16 cellular contexts compared by ENCODE assay signal in the genomic region with DNA sequence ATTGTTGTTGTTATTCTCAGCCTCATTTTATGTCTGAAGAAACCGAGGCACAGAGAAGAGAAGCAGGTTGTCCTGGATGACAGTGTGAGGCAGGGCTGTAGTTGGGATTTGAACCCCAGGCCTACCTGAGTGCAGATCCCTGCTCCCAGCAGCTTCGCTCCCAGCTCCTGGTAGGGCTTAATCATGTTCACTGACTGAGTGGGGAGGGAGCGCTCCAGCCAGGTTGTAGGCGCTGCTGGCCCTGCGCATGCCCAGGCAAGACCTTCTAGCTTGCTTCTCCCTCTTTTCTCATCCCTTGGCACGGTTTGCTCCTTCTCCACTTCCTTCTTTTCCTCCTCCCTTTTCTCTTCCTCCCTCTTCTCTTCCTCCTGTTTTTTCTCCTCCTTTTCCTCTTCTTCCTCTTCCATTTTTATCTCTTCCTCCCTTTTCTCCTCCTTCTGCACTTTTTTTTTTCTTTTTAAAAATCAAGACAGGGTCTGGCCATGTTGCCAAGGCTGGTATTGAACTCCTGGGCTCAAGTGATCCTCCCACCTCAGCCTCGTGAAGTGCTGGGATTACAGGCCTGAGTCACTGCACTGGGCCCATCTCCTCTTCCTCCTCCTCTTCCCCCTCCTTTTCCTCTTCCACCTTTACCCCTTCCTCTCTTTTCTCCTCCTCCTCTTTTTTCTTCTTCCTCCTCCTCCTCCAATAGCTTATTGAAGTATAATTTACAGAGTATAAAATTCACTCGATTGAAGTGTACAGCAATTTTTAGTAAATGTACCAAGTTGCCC.
DNase-seq lines count a peak whose midpoint lies in the region; ATAC-seq lines count a peak whose summit lies in the region.
"Had no signal": no experiment of that assay in that cellular context is flagged by ENCODE, and none has a peak within 500 bp of the region (broad histone marks: within the 10 kb centered on the region; RNA-seq: fewer than 3 reads in every experiment).

No MANE protein-coding gene starts in this region.

- H3K9me3 ChIP-seq in thymus (ENCODE audit: control insufficient read depth) = no peaks in the 10 kb centered on the region
- H3K9me3 ChIP-seq: body of pancreas, pancreas, vagina had no signal

- DNase-seq in activated naive CD4-positive, alpha-beta T cell treated with anti-CD3 and anti-CD28 coated beads for 36 hours = peak; percentile 38
- DNase-seq in activated naive CD4-positive, alpha-beta T cell treated with Interleukin-2 at 50 U/mL for 16 hours = no peak
- no peak for DNase-seq in activated T-helper 1 cell treated with anti-CD3 and anti-CD28 coated beads, Interleukin-12 subunit alpha, Interleukin-12 subunit beta, Interleukin-2, Interleukin-4 antibody, amounts not matched to agents 30 ng/mL and 10 ng/mL and 1 ng/mL, durations not matched to agents 14 hours and 24 hours and 36 hours (ENCODE audit: low spot score)
- DNase-seq in epithelial cell of prostate (ENCODE audit: low read depth, low spot score) (no peak), NCI-H1417 treated with DMSO at 0.1 percent for 48 hours (lab: John Stamatoyannopoulos, UW) (no peak)
- DNase-seq: EL, GM23248, hypothalamus, MV-4-11, OCI-M1 had no signal

- H3K4me1 Mint-ChIP-seq in activated naive CD4-positive, alpha-beta T cell treated with anti-CD3 and anti-CD28 coated beads for 36 hours (ENCODE audit: low read depth) = peaks cover 74% of the 10 kb centered on the region
- peaks cover 65% of the 10 kb centered on the region for H3K4me1 Mint-ChIP-seq in activated T-helper 1 cell treated with anti-CD3 and anti-CD28 coated beads, Interleukin-12 subunit alpha, Interleukin-12 subunit beta, Interleukin-2, Interleukin-4 antibody, amounts not matched to agents 30 ng/mL and 10 ng/mL and 1 ng/mL, durations not matched to agents 14 hours and 24 hours and 36 hours (ENCODE audit: low read depth)

- ATAC-seq in GM21825 (IDR thresholded peaks at IDR 0.05; ENCODE audit: unreplicated experiment) (no peak), GM19328 (IDR thresholded peaks at IDR 0.05; ENCODE audit: unreplicated experiment) (no peak)
- ATAC-seq: body of pancreas, pancreas had no signal

- H3K27me3 Mint-ChIP-seq in activated naive CD4-positive, alpha-beta T cell treated with anti-CD3 and anti-CD28 coated beads for 36 hours (ENCODE audit: low read depth) = no peaks in the 10 kb centered on the region
- no peaks in the 10 kb centered on the region for H3K27me3 Mint-ChIP-seq in activated T-helper 1 cell treated with anti-CD3 and anti-CD28 coated beads, Interleukin-12 subunit alpha, Interleukin-12 subunit beta, Interleukin-2, Interleukin-4 antibody, amounts not matched to agents 30 ng/mL and 10 ng/mL and 1 ng/mL, durations not matched to agents 14 hours and 24 hours and 36 hours (ENCODE audit: insufficient read depth)

- H3K27ac Mint-ChIP-seq in activated naive CD4-positive, alpha-beta T cell treated with anti-CD3 and anti-CD28 coated beads for 36 hours = peak overlapping the region; percentile 88
- peak overlapping the region; percentile 85 for H3K27ac Mint-ChIP-seq in activated T-helper 1 cell treated with anti-CD3 and anti-CD28 coated beads, Interleukin-12 subunit alpha, Interleukin-12 subunit beta, Interleukin-2, Interleukin-4 antibody, amounts not matched to agents 30 ng/mL and 10 ng/mL and 1 ng/mL, durations not matched to agents 14 hours and 24 hours and 36 hours

- H3K36me3 Mint-ChIP-seq in activated naive CD4-positive, alpha-beta T cell treated with anti-CD3 and anti-CD28 coated beads for 36 hours (ENCODE audit: low read depth) = no peaks in the 10 kb centered on the region
- H3K36me3 Mint-ChIP-seq in activated T-helper 1 cell treated with anti-CD3 and anti-CD28 coated beads, Interleukin-12 subunit alpha, Interleukin-12 subunit beta, Interleukin-2, Interleukin-4 antibody, amounts not matched to agents 30 ng/mL and 10 ng/mL and 1 ng/mL, durations not matched to agents 14 hours and 24 hours and 36 hours (ENCODE audit: low read depth) = no peaks in the 10 kb centered on the region

- peaks cover 48% of the 10 kb centered on the region for H3K4me1 ChIP-seq in thymus (ENCODE audit: control insufficient read depth, insufficient read depth, low read length)
- H3K4me1 ChIP-seq: body of pancreas, pancreas had no signal

- 71% methylated on average over 8 of the region's 8 CpGs for WGBS in thymus

- no peaks in the 10 kb centered on the region for H3K36me3 ChIP-seq in thymus (ENCODE audit: control insufficient read depth, insufficient read depth)
- H3K36me3 ChIP-seq: pancreas, vagina had no signal

- peak overlapping the region; percentile 55 for H3K4me3 ChIP-seq in thymus (ENCODE audit: low read length)
- H3K4me3 ChIP-seq: body of pancreas, GM23248, pancreas, vagina had no signal

- peak overlapping the region; percentile 66 for H3K4me3 Mint-ChIP-seq in activated naive CD4-positive, alpha-beta T cell treated with anti-CD3 and anti-CD28 coated beads for 36 hours
- H3K4me3 Mint-ChIP-seq in activated T-helper 1 cell treated with anti-CD3 and anti-CD28 coated beads, Interleukin-12 subunit alpha, Interleukin-12 subunit beta, Interleukin-2, Interleukin-4 antibody, amounts not matched to agents 30 ng/mL and 10 ng/mL and 1 ng/mL, durations not matched to agents 14 hours and 24 hours and 36 hours = peak overlapping the region; percentile 65

- intact Hi-C loops in activated naive CD4-positive, alpha-beta T cell treated with anti-CD3 and anti-CD28 coated beads for 36 hours (cut with micrococcal nuclease) = loop anchor here (1.0 to 10.0 kb wide), 4 partner anchors 15 to 787 kb away; a partner anchor contains a TSS
- intact Hi-C loops in activated T-helper 1 cell treated with anti-CD3 and anti-CD28 coated beads, Interleukin-12 subunit alpha, Interleukin-12 subunit beta, Interleukin-2, Interleukin-4 antibody, amounts not matched to agents 30 ng/mL and 10 ng/mL and 1 ng/mL, durations not matched to agents 14 hours and 24 hours and 36 hours (cut with micrococcal nuclease) = loop anchor here (2.0 to 5.0 kb wide), 3 partner anchors 425 to 1611 kb away; a partner anchor contains a TSS

- CTCF ChIA-PET in activated naive CD4-positive, alpha-beta T cell treated with anti-CD3 and anti-CD28 coated beads for 36 hours (lab: Charles Lee) = interaction anchor here (1.3 to 2.2 kb wide), 4 partner anchors 11 to 112 kb away, joined by 4 to 6 read pairs (median 5); no protein-coding TSS in a partner anchor

- H3K9me3 Mint-ChIP-seq in activated naive CD4-positive, alpha-beta T cell treated with anti-CD3 and anti-CD28 coated beads for 36 hours = no peaks in the 10 kb centered on the region
- H3K9me3 Mint-ChIP-seq in activated T-helper 1 cell treated with anti-CD3 and anti-CD28 coated beads, Interleukin-12 subunit alpha, Interleukin-12 subunit beta, Interleukin-2, Interleukin-4 antibody, amounts not matched to agents 30 ng/mL and 10 ng/mL and 1 ng/mL, durations not matched to agents 14 hours and 24 hours and 36 hours = no peaks in the 10 kb centered on the region

- no peaks in the 10 kb centered on the region for H3K27me3 ChIP-seq in thymus (ENCODE audit: control insufficient read depth, insufficient read depth)
- H3K27me3 ChIP-seq: body of pancreas, pancreas, vagina had no signal

- H3K27ac ChIP-seq in epithelial cell of prostate (peak overlapping the region; percentile 56), thymus (ENCODE audit: low read depth) (peak overlapping the region; percentile 98)
- H3K27ac ChIP-seq: body of pancreas, GM23248, pancreas, vagina had no signal
